ENCODE assay signal across 15 cellular contexts in the genomic region with DNA sequence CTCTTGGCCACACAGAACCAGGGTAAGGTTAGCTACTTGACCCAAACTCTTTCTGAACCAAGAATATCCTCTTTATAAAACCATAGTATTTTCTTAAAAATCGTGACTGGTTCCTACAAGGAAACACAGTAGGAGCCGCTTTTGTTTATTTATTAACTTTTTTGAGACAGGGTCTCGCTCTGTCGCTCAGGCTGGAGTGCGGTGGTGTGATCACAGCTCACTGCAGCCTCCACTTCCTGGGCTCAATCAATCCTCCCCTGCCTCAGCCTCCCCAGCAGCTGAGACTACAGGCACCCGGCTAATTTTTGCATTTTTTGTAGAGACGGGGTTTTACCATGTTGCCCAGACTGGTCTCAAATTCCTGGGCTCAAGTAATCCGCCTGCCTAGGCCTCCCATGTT. TPM values are rescaled to one million over a fixed set of nuclear protein-coding genes. Genes with fewer than 3 reads are reported as not detected.
DNase-seq lines count a peak whose midpoint lies in the region; ATAC-seq lines count a peak whose summit lies in the region.
"Had no signal": no experiment of that assay in that cellular context is flagged by ENCODE, and none has a peak within 500 bp of the region (broad histone marks: within the 10 kb centered on the region; RNA-seq: fewer than 3 reads in every experiment).

No MANE protein-coding gene starts in this region.

- H3K9me3 Mint-ChIP-seq in activated CD8-positive, alpha-beta memory T cell treated with anti-CD3 and anti-CD28 coated beads, Interleukin-2, amount 10 ng/mL, durations not matched to agents 7 days and 5 days (ENCODE audit: low read depth): no peaks in the 10 kb centered on the region
- H3K9me3 Mint-ChIP-seq: CD8-positive, alpha-beta memory T cell; H9; IgD-negative memory B cell had no signal

- H3K4ac ChIP-seq in neuronal stem cell (ENCODE audit: low read length): no peak overlapping the region

- H2BK5ac ChIP-seq in neuronal stem cell (ENCODE audit: low read length): no peak overlapping the region

- H2AFZ ChIP-seq in neuronal stem cell (ENCODE audit: low read length): no peak overlapping the region
- H2AFZ ChIP-seq: GM23338 had no signal

- CTCF ChIA-PET in activated CD8-positive, alpha-beta memory T cell treated with anti-CD3 and anti-CD28 coated beads, Interleukin-2, amount 10 ng/mL, durations not matched to agents 7 days and 5 days (lab: Charles Lee): no interaction called here

- H3K9me3 ChIP-seq in ectodermal cell (ENCODE audit: control insufficient read depth, low read length): no peaks in the 10 kb centered on the region
- H3K9me3 ChIP-seq in neuronal stem cell (replicated peaks in 1 of 2; ENCODE audit: control insufficient read depth in 2 of 2, insufficient read depth in 1 of 2, low read depth in 1 of 2, low read length in 2 of 2): no peaks in the 10 kb centered on the region

- H3K18ac ChIP-seq in neuronal stem cell (ENCODE audit: low read length): no peak overlapping the region

- DNase-seq in Caki2 (ENCODE audit: low read depth) (peak; percentile 52), neuronal stem cell (ENCODE audit: low spot score) (no peak), cardiac septum (ENCODE audit: low spot score) (no peak), NCI-H1436 (lab: John Stamatoyannopoulos, UW) (no peak), NCI-H187 treated with DMSO at 0.1 percent for 48 hours (lab: John Stamatoyannopoulos, UW) (no peak)
- DNase-seq in activated CD8-positive, alpha-beta memory T cell treated with anti-CD3 and anti-CD28 coated beads, Interleukin-2, amount 10 ng/mL, durations not matched to agents 7 days and 5 days: no peak
- DNase-seq: Calu3; CD8-positive, alpha-beta memory T cell; DMS 273 treated with DMSO at 0.1 percent for 48 hours; H9 had no signal

- H3K27me3 Mint-ChIP-seq in activated CD8-positive, alpha-beta memory T cell treated with anti-CD3 and anti-CD28 coated beads, Interleukin-2, amount 10 ng/mL, durations not matched to agents 7 days and 5 days: no peaks in the 10 kb centered on the region
- H3K27me3 Mint-ChIP-seq: CD8-positive, alpha-beta memory T cell; IgD-negative memory B cell had no signal

- H3K4me1 ChIP-seq in ectodermal cell (ENCODE audit: control insufficient read depth, insufficient read depth, low read length) (peaks cover 27% of the 10 kb centered on the region), neuronal stem cell (ENCODE audit: control insufficient read depth in 2 of 2, insufficient read depth in 1 of 2, low read depth in 1 of 2, low read length in 2 of 2) (peaks cover 3 to 8% of the 10 kb centered on the region in 2 donors)

- no peak overlapping the region for H3K23ac ChIP-seq in neuronal stem cell (ENCODE audit: low read depth, low read length, poor library complexity)

- H3K4me3 ChIP-seq in ectodermal cell (ENCODE audit: insufficient read depth, low read depth, low read length): no peak overlapping the region
- no peak overlapping the region for H3K4me3 ChIP-seq in neuronal stem cell (ENCODE audit: low read length in 2 of 2)
- H3K4me3 ChIP-seq: GM12878, GM23338 had no signal

- WGBS in ectodermal cell, 2 experiments: 86 to 87% methylated on average over 8 of the region's 8 CpGs
- WGBS in neuronal stem cell (ENCODE audit: extremely low coverage in 2 of 2, insufficient read length in 2 of 2, insufficient replicate concordance in 1 of 2), 2 donors: no CpG with 5 or more reads among the region's 8 CpGs

- H3K79me1 ChIP-seq in neuronal stem cell (ENCODE audit: low read depth, low read length): no peaks in the 10 kb centered on the region

- H3K27ac ChIP-seq in ectodermal cell (ENCODE audit: insufficient read depth, low read depth, low read length, poor library complexity, severe bottlenecking): peak overlapping the region; percentile 6
- H3K27ac ChIP-seq in neuronal stem cell (replicated peaks; ENCODE audit: low read length): no peak overlapping the region

- no peak overlapping the region for H3K14ac ChIP-seq in neuronal stem cell (ENCODE audit: low read length)

- no peak overlapping the region for H3K27ac Mint-ChIP-seq in activated CD8-positive, alpha-beta memory T cell treated with anti-CD3 and anti-CD28 coated beads, Interleukin-2, amount 10 ng/mL, durations not matched to agents 7 days and 5 days
- H3K27ac Mint-ChIP-seq: B cell; CD8-positive, alpha-beta memory T cell; GM23338; IgD-negative memory B cell had no signal

- H3K36me3 ChIP-seq in ectodermal cell (ENCODE audit: control insufficient read depth, insufficient read depth, low read length) (no peaks in the 10 kb centered on the region), neuronal stem cell (replicated peaks in 1 of 2; ENCODE audit: control insufficient read depth in 2 of 2, insufficient read depth in 2 of 2, low read length in 2 of 2) (no peaks in the 10 kb centered on the region)

- H2BK120ac ChIP-seq in neuronal stem cell (ENCODE audit: low read depth, low read length): no peak overlapping the region

- peak overlapping the region; percentile 27 for H2BK15ac ChIP-seq in neuronal stem cell (ENCODE audit: low read length)

- intact Hi-C loops in cardiac septum (cut with DNase I): no loop called here

- H2BK12ac ChIP-seq in neuronal stem cell (ENCODE audit: low read length): no peak overlapping the region

- H3K27me3 ChIP-seq in ectodermal cell (ENCODE audit: control insufficient read depth, insufficient read depth, low read length, poor library complexity, severe bottlenecking) (no peaks in the 10 kb centered on the region), neuronal stem cell (ENCODE audit: control insufficient read depth in 3 of 3, insufficient read depth in 3 of 3, low read depth in 1 of 3, low read length in 3 of 3) (peaks cover 0 to 18% (median 0%) of the 10 kb centered on the region in 3 experiments)

- no peak overlapping the region for H3K9ac ChIP-seq in neuronal stem cell (ENCODE audit: low read depth, low read length, poor library complexity)

- no peak for ATAC-seq in activated CD8-positive, alpha-beta memory T cell treated with anti-CD3 and anti-CD28 coated beads, Interleukin-2, amount 10 ng/mL, durations not matched to agents 7 days and 5 days
- ATAC-seq: GM12878, GM23338 had no signal

- H3K4me1 Mint-ChIP-seq in activated CD8-positive, alpha-beta memory T cell treated with anti-CD3 and anti-CD28 coated beads, Interleukin-2, amount 10 ng/mL, durations not matched to agents 7 days and 5 days: peaks cover 3% of the 10 kb centered on the region

- H3K4me3 Mint-ChIP-seq in activated CD8-positive, alpha-beta memory T cell treated with anti-CD3 and anti-CD28 coated beads, Interleukin-2, amount 10 ng/mL, durations not matched to agents 7 days and 5 days: no peak overlapping the region
- H3K4me3 Mint-ChIP-seq: B cell; CD8-positive, alpha-beta memory T cell; GM23338; IgD-negative memory B cell had no signal

- no peak overlapping the region for H4K91ac ChIP-seq in neuronal stem cell (ENCODE audit: low read depth, low read length, poor library complexity)

- H3K36me3 Mint-ChIP-seq in activated CD8-positive, alpha-beta memory T cell treated with anti-CD3 and anti-CD28 coated beads, Interleukin-2, amount 10 ng/mL, durations not matched to agents 7 days and 5 days: no peaks in the 10 kb centered on the region
- H3K36me3 Mint-ChIP-seq: IgD-negative memory B cell had no signal

- no peak overlapping the region for H4K8ac ChIP-seq in neuronal stem cell (ENCODE audit: low read depth, low read length)

- H3K4me2 ChIP-seq in neuronal stem cell (ENCODE audit: insufficient read depth, low read length, poor library complexity, severe bottlenecking): no peak overlapping the region
- H3K4me2 ChIP-seq: GM23338 had no signal

- H2AK5ac ChIP-seq in neuronal stem cell (ENCODE audit: low read depth, low read length): no peak overlapping the region

- in situ Hi-C loops in Caki2 (cut with HindIII; ENCODE audit: low pct_unique_long_range_greater_than_20kb, low sequenced_read_pairs): no loop called here

RNA-seq across cellular contexts. Expression of gene LITAF, which starts 14.7 kb away (rescaled TPM):
- total RNA-seq in Caki2 (2014; rRNA removed; shearing (Covaris generic); ENCODE audit: low replicate concordance): 105 and 111 TPM in 2 replicates
- 65.0 TPM for polyA plus RNA-seq in ectodermal cell (2013, experiment 1 of 4)
- polyA plus RNA-seq in ectodermal cell (2013, experiment 2 of 4): 64.8 TPM
- 61.5 TPM for polyA plus RNA-seq in ectodermal cell (2013, experiment 3 of 4)
- 63.5 TPM for polyA plus RNA-seq in ectodermal cell (2013, experiment 4 of 4)
- 85.6 TPM for polyA plus RNA-seq in neuronal stem cell (2013, experiment 1 of 2)
- polyA plus RNA-seq in neuronal stem cell (2013, experiment 2 of 2): 87.4 TPM
- 40.5 TPM for total RNA-seq in cardiac septum
- total RNA-seq in activated CD8-positive, alpha-beta memory T cell treated with anti-CD3 and anti-CD28 coated beads, Interleukin-2, amount 10 ng/mL, durations not matched to agents 7 days and 5 days: 100 to 1,000 TPM in 1 of 2 experiments, 10 to 100 TPM in 1; 91.4 to 155 TPM
